Comparison of ENCODE assay signal across 15 cellular contexts in the genomic region with DNA sequence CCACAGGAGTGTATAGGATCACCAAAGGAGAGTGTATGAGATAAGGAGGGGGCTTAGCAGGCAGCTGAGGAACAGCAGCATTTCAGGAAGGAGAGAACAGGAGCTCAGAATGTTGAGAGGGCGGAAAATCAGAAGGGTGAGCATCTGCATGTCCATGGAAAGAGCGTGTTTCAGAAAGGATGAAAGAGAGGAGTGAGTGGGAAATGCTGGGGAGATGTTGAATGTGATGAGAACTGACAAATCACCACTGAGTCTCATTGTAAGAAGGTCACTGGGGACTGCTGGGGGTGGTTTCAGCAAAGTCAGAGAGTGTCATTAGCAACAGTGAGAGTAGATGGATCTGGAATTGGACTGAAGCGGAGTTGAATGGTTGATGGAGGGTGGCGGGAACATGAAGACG.
DNase-seq lines count a peak whose midpoint lies in the region; ATAC-seq, FAIRE-seq and TF ChIP-seq lines count a peak whose summit lies in the region.
"Had no signal": no experiment of that assay in that cellular context is flagged by ENCODE, and none has a peak within 500 bp of the region (broad histone marks: within the 10 kb centered on the region; RNA-seq: fewer than 3 reads in every experiment).

No MANE protein-coding gene starts in this region.

- no peak overlapping the region for H3K4me3 ChIP-seq in HL-60 (replicated peaks; ENCODE audit: insufficient read depth, low read length)
- H3K4me3 ChIP-seq in GM12878 = no peak overlapping the region
- H3K4me3 ChIP-seq: HAP-1, K562, Peyer's patch had no signal

- H4K20me1 ChIP-seq in GM12878 (ENCODE audit: control insufficient read depth, insufficient read depth) = no peaks in the 10 kb centered on the region

- H3K27me3 Mint-ChIP-seq in stimulated activated memory B cell treated with anti-CD40 and anti-IgM and Interleukin-4, amounts not matched to agents 10 μg/mL and 1 μg/mL and 100 μg/mL, for 72 hours = no peaks in the 10 kb centered on the region

- H3K36me3 Mint-ChIP-seq in stimulated activated memory B cell treated with anti-CD40 and anti-IgM and Interleukin-4, amounts not matched to agents 10 μg/mL and 1 μg/mL and 100 μg/mL, for 72 hours = peaks cover 41% of the 10 kb centered on the region

- in situ Hi-C loops in GM12878 (cut with MboI) = loop anchor here (5.0 kb wide), 1 partner anchor 177 kb away; no protein-coding TSS in a partner anchor

- peaks cover 78% of the 10 kb centered on the region for H3K4me1 ChIP-seq in GM12878 (ENCODE audit: control insufficient read depth, insufficient read depth, low read length)

- TF ChIP-seq EP300 in GM12878 (IDR thresholded peaks at IDR 0.05; ENCODE audit: borderline replicate concordance in 1 of 2, control insufficient read depth in 1 of 2, low read depth in 2 of 2, low read length in 2 of 2) = no peak

- FAIRE-seq in GM12891 (lab: Jason Lieb, UNC) = no peak
- FAIRE-seq in GM12878 (lab: Jason Lieb, UNC) = no peak
- FAIRE-seq: K562 had no signal

- intact Hi-C loops in GM12878 (cut with micrococcal nuclease; ENCODE audit: unreplicated experiment) = loop anchor here (5.0 kb wide), 2 partner anchors 272 to 347 kb away; no protein-coding TSS in a partner anchor

- TF ChIP-seq CTCF in HL-60 (IDR thresholded peaks at IDR 0.05; ENCODE audit: insufficient read depth, low read length) (no peak), GM12878 (IDR thresholded peaks at IDR 0.05 in 2 of 3, conservative IDR thresholded peaks at IDR 0.05 in 1 of 3; ENCODE audit: control insufficient read depth in 2 of 3, extremely low read depth in 1 of 3, insufficient read depth in 1 of 3, low read depth in 3 of 3, low read length in 3 of 3) (no peak)

- H3K9ac ChIP-seq in GM12878 (ENCODE audit: control insufficient read depth, insufficient read depth, low read length) = no peak overlapping the region

- H3K27ac Mint-ChIP-seq in stimulated activated memory B cell treated with anti-CD40 and anti-IgM and Interleukin-4, amounts not matched to agents 10 μg/mL and 1 μg/mL and 100 μg/mL, for 72 hours = peak overlapping the region; percentile 96

- SMC1A ChIA-PET in GM12878 (lab: Charles Lee; ENCODE audit: uncharacterized antibody, unreplicated experiment) = interaction anchor here (0.7 to 12.0 kb wide), 13 partner anchors 9 to 271 kb away, joined by 3 to 192 read pairs (median 17); no protein-coding TSS in a partner anchor

- CTCF ChIA-PET in GM12878 (lab: Yijun Ruan, JAX) = interaction anchor here (0.7 to 8.0 kb wide), 15 partner anchors 10 to 346 kb away, joined by 3 to 229 read pairs (median 22); partner anchors contain the start of gene ROPN1L

- H3K27ac ChIP-seq in HL-60 (replicated peaks) = peak overlapping the region; percentile 10; the same call in 1 of the 2 replicates
- peak overlapping the region; percentile 30 for H3K27ac ChIP-seq in GM12878 (ENCODE audit: control insufficient read depth, insufficient read depth)

- H3K79me2 ChIP-seq in GM12878 (ENCODE audit: control insufficient read depth, insufficient read depth, low read length) = peaks cover 77% of the 10 kb centered on the region

- H3K4me1 Mint-ChIP-seq in stimulated activated memory B cell treated with anti-CD40 and anti-IgM and Interleukin-4, amounts not matched to agents 10 μg/mL and 1 μg/mL and 100 μg/mL, for 72 hours = peaks cover 93% of the 10 kb centered on the region

- no peak for ATAC-seq in GM12878
- ATAC-seq in stimulated activated memory B cell treated with anti-CD40 and anti-IgM and Interleukin-4, amounts not matched to agents 10 μg/mL and 1 μg/mL and 100 μg/mL, for 72 hours = no peak
- ATAC-seq in HG03108 (IDR thresholded peaks at IDR 0.05; ENCODE audit: unreplicated experiment) = no peak
- no peak for ATAC-seq in HG02981 (IDR thresholded peaks at IDR 0.05; ENCODE audit: unreplicated experiment)
- ATAC-seq in HG02870 (IDR thresholded peaks at IDR 0.05; ENCODE audit: unreplicated experiment) = no peak
- ATAC-seq: K562 had no signal

- H3K36me3 ChIP-seq in GM12878 (ENCODE audit: control insufficient read depth in 2 of 2, insufficient read depth in 2 of 2, low read length in 1 of 2) = peaks cover 7 to 16% of the 10 kb centered on the region in 2 experiments
- H3K36me3 ChIP-seq: HAP-1, Peyer's patch had no signal

- RAD21 ChIA-PET in GM12878 (lab: Charles Lee; ENCODE audit: unreplicated experiment) = interaction anchor here (0.6 to 7.5 kb wide), 11 partner anchors 22 to 346 kb away, joined by 3 to 186 read pairs (median 8); no protein-coding TSS in a partner anchor

- peaks cover 4% of the 10 kb centered on the region for H3K9me3 Mint-ChIP-seq in stimulated activated memory B cell treated with anti-CD40 and anti-IgM and Interleukin-4, amounts not matched to agents 10 μg/mL and 1 μg/mL and 100 μg/mL, for 72 hours

- TF ChIP-seq POLR2A in GM12891 (IDR thresholded peaks at IDR 0.05; ENCODE audit: low read depth, low read length) (no peak), GM12878 (IDR thresholded peaks at IDR 0.05; ENCODE audit: low read depth, low read length) (peak; percentile 27; the same call in 1 of the 2 replicates)

- peaks cover 6% of the 10 kb centered on the region for H3K9me3 ChIP-seq in GM12878 (replicated peaks; ENCODE audit: control insufficient read depth, insufficient read depth, low read length)
- H3K9me3 ChIP-seq: HAP-1, Peyer's patch had no signal

- no peak for TF ChIP-seq RAD21 in GM12878 (IDR thresholded peaks at IDR 0.05; ENCODE audit: insufficient read depth, low read depth, low read length)

- H3K4me3 Mint-ChIP-seq in stimulated activated memory B cell treated with anti-CD40 and anti-IgM and Interleukin-4, amounts not matched to agents 10 μg/mL and 1 μg/mL and 100 μg/mL, for 72 hours = peak overlapping the region; percentile 18
- H3K4me3 Mint-ChIP-seq: CD14-positive monocyte had no signal

- no TSS peak for BruUV-seq in GM12878 (replicated peaks; lab: Mats Ljungman, UMichigan)

- H3K27me3 ChIP-seq in HL-60 (ENCODE audit: insufficient read depth, poor library complexity, severe bottlenecking) (no peaks in the 10 kb centered on the region), GM12878 (replicated peaks in 1 of 2; ENCODE audit: control insufficient read depth in 2 of 2, insufficient read depth in 2 of 2, low read length in 1 of 2) (no peaks in the 10 kb centered on the region)
- H3K27me3 ChIP-seq: Peyer's patch had no signal

- 94% methylated on average over 5 of the region's 5 CpGs for WGBS in GM12878 (ENCODE audit: insufficient coverage, insufficient replicate concordance, low lambda C conversion rate, missing lambda C conversion rate)

- no peak overlapping the region for H2AFZ ChIP-seq in GM12878 (ENCODE audit: control insufficient read depth, low read depth, low read length)

- H3K4me2 ChIP-seq in GM12878 (ENCODE audit: control insufficient read depth, insufficient read depth) = peak overlapping the region; percentile 83; the same call in 1 of the 2 replicates

- POLR2A ChIA-PET in GM12878 (lab: Charles Lee) = interaction anchor here (0.7 to 3.8 kb wide), 3 partner anchors 22 to 177 kb away, joined by 3 to 18 read pairs (median 3); no protein-coding TSS in a partner anchor

- no peak for DNase-seq in GM12891 (ENCODE audit: insufficient read length, low spot score)
- DNase-seq in HL-60 (ENCODE audit: low read depth in 1 of 2, low spot score in 1 of 2) = no peak
- DNase-seq in GM12878 (ENCODE audit: low read depth, low spot score) = no peak
- DNase-seq: ACHN, DND-41, NCI-H1105, Right ventricle myocardium superior had no signal

TF ChIP-seq in GM12891, 5 proteins besides CTCF, POLR2A, EP300 and RAD21:
- 0 out of 2 replicates have a peak, but pooled peaks have one; percentile 2 for TF ChIP-seq POLR2AphosphoS5 (IDR thresholded peaks at IDR 0.05; ENCODE audit: low read depth, low read length)
- no peak for TF ChIP-seq PAX5 (IDR thresholded peaks at IDR 0.05; ENCODE audit: insufficient read depth, low read length, severe bottlenecking)
- no peak for TF ChIP-seq SPI1 (IDR thresholded peaks at IDR 0.05; ENCODE audit: low read depth, low read length)
- no peak for TF ChIP-seq POU2F2 (IDR thresholded peaks at IDR 0.05; ENCODE audit: low read depth, low read length)

TF ChIP-seq in GM12878, 131 proteins besides CTCF, POLR2A, EP300 and RAD21 (continues in another document):
- no peak for TF ChIP-seq ETV6 (conservative IDR thresholded peaks at IDR 0.05 in 1 of 2, IDR thresholded peaks at IDR 0.05 in 1 of 2; ENCODE audit: borderline replicate concordance in 1 of 2, low read depth in 1 of 2)
- no peak for TF ChIP-seq NFXL1 (IDR thresholded peaks at IDR 0.05; ENCODE audit: borderline replicate concordance)
- no peak for TF ChIP-seq ASH2L (IDR thresholded peaks at IDR 0.05; ENCODE audit: borderline replicate concordance, low read depth)
- TF ChIP-seq, protein P1, sequence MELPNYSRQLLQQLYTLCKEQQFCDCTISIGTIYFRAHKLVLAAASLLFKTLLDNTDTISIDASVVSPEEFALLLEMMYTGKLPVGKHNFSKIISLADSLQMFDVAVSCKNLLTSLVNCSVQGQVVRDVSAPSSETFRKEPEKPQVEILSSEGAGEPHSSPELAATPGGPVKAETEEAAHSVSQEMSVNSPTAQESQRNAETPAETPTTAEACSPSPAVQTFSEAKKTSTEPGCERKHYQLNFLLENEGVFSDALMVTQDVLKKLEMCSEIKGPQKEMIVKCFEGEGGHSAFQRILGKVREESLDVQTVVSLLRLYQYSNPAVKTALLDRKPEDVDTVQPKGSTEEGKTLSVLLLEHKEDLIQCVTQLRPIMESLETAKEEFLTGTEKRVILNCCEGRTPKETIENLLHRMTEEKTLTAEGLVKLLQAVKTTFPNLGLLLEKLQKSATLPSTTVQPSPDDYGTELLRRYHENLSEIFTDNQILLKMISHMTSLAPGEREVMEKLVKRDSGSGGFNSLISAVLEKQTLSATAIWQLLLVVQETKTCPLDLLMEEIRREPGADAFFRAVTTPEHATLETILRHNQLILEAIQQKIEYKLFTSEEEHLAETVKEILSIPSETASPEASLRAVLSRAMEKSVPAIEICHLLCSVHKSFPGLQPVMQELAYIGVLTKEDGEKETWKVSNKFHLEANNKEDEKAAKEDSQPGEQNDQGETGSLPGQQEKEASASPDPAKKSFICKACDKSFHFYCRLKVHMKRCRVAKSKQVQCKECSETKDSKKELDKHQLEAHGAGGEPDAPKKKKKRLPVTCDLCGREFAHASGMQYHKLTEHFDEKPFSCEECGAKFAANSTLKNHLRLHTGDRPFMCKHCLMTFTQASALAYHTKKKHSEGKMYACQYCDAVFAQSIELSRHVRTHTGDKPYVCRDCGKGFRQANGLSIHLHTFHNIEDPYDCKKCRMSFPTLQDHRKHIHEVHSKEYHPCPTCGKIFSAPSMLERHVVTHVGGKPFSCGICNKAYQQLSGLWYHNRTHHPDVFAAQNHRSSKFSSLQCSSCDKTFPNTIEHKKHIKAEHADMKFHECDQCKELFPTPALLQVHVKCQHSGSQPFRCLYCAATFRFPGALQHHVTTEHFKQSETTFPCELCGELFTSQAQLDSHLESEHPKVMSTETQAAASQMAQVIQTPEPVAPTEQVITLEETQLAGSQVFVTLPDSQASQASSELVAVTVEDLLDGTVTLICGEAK (IDR thresholded peaks at IDR 0.05; ENCODE audit: borderline replicate concordance) = no peak
